In genomic region chr5:174045470-174046025, GRCh38 we compare ENCODE assay signal across 8 cellular contexts. TPM values are rescaled to one million over a fixed set of nuclear protein-coding genes. Genes with fewer than 3 reads are reported as not detected.
DNase-seq lines count a peak whose midpoint lies in the region; ATAC-seq, FAIRE-seq and TF ChIP-seq lines count a peak whose summit lies in the region.

NSG2 (plus strand) TSS chr5:174045706; CDS start chr5:174046756, 1,050 bp downstream.

- FAIRE-seq in HepG2 (lab: Jason Lieb, UNC), result peak; percentile 80

- H3K9ac ChIP-seq in HepG2 (ENCODE audit: insufficient read depth, low read depth, low read length), result no peak within 1 kb of the TSS

- H2AFZ ChIP-seq in HepG2 (ENCODE audit: low read length), result no peak within 1 kb of the TSS

- H3K27ac ChIP-seq in HepG2 (ENCODE audit: extremely low read length, insufficient read depth, low read length), result no peak within 1 kb of the TSS

- peak; percentile 93 for TF ChIP-seq CTCF in HepG2 (CRISPR knock-in tag; IDR thresholded peaks at IDR 0.05)

- 0 out of 2 replicates have a peak, but pooled peaks cover 3% of the 10 kb centered on the region for H4K20me1 ChIP-seq in HepG2 (ENCODE audit: insufficient read depth, low read length)

- H3K4me3 ChIP-seq in HepG2 (replicated peaks in 1 of 3; ENCODE audit: insufficient read depth in 1 of 3, low read depth in 2 of 3, low read length in 3 of 3), result no peak within 1 kb of the TSS

- H3K79me2 ChIP-seq in HepG2 (ENCODE audit: insufficient read depth, low read length), result no peaks in the 10 kb centered on the region

- WGBS in HepG2 (ENCODE audit: low lambda C conversion rate), result 2% methylated on average over 11 of the region's 17 CpGs

- TF ChIP-seq RAD21 in HepG2 (CRISPR knock-in tag; IDR thresholded peaks at IDR 0.05), result peak; percentile 96

- ATAC-seq in HG02678 (IDR thresholded peaks at IDR 0.05; ENCODE audit: unreplicated experiment) (peak; percentile 92), HepG2 (peak; percentile 100)

- no peaks in the 10 kb centered on the region for H3K36me3 ChIP-seq in HepG2 (replicated peaks in 1 of 2; ENCODE audit: control insufficient read depth in 1 of 2, insufficient read depth in 2 of 2, low read length in 2 of 2)

- in situ Hi-C loops in HepG2 (cut with HindIII; ENCODE audit: extremely low pct_ligation_motif_present, low pct_unique_long_range_greater_than_20kb), result loop anchor here (5.0 kb wide), 1 partner anchor 267 kb away; no protein-coding TSS in a partner anchor

- no peak for TF ChIP-seq POLR2A in HepG2 (IDR thresholded peaks at IDR 0.05; ENCODE audit: insufficient read depth in 1 of 2, low read depth in 2 of 2, low read length in 2 of 2)

- H3K9me3 ChIP-seq in HepG2 (ENCODE audit: low read length), result no peaks in the 10 kb centered on the region

- H3K27me3 ChIP-seq in HepG2 (ENCODE audit: control insufficient read depth in 1 of 2, insufficient read depth in 2 of 2, low read length in 2 of 2), result no peaks in the 10 kb centered on the region

- no peak for TF ChIP-seq EP300 in HepG2 (IDR thresholded peaks at IDR 0.05; ENCODE audit: low read depth in 2 of 2, low read length in 2 of 2)
- TF ChIP-seq EP300 in HepG2 (CRISPR knock-in tag; IDR thresholded peaks at IDR 0.05; ENCODE audit: borderline replicate concordance), result no peak

- H3K4me1 ChIP-seq in HepG2 (ENCODE audit: insufficient read depth, low read length), result no peaks in the 10 kb centered on the region

- no peak within 1 kb of the TSS for H3K4me2 ChIP-seq in HepG2 (ENCODE audit: low read depth, low read length)

- intact Hi-C loops in HepG2 (cut with micrococcal nuclease; ENCODE audit: unreplicated experiment), result loop anchor here (1.0 kb wide), 2 partner anchors 267 to 272 kb away; no protein-coding TSS in a partner anchor

- no TSS peak for BruUV-seq in HepG2 (replicated peaks; lab: Mats Ljungman, UMichigan)

- CTCF ChIA-PET in HepG2 (lab: Yijun Ruan, JAX; ENCODE audit: low intra/inter-chr PET ratio, low total read pairs), result interaction anchor here (1.8 to 3.1 kb wide), 2 partner anchors 267 to 272 kb away, joined by 9 to 39 read pairs; no protein-coding TSS in a partner anchor

- DNase-seq in activated naive CD4-positive, alpha-beta T cell treated with Interleukin-2 at 50 U/mL for 16 hours, result peak; percentile 9
- DNase-seq in activated naive CD4-positive, alpha-beta T cell (lab: John Stamatoyannopoulos, UW), result no peak
- DNase-seq in NCI-H1092 treated with DMSO at 0.1 percent for 48 hours (lab: John Stamatoyannopoulos, UW) (peak; percentile 68), SIG-M5 treated with dmso at 0.1 percent for 504 hours (lab: John Stamatoyannopoulos, UW; ENCODE audit: unreplicated experiment) (peak; percentile 91), dedifferentiated amniotic fluid mesenchymal stem cell (ENCODE audit: extremely low spot score) (peak; percentile 75), HepG2 (ENCODE audit: low spot score) (peak; percentile 83), stromal cell of bone marrow (ENCODE audit: low read depth) (peak; percentile 63)

- POLR2A ChIA-PET in HepG2 (lab: Yijun Ruan, JAX), result interaction anchor here (1.0 kb wide), 1 partner anchor 266 kb away, joined by 3 read pairs; no protein-coding TSS in a partner anchor

TF ChIP-seq in HepG2, 621 proteins besides CTCF, POLR2A, EP300 and RAD21 (continues in another document):
- TF ChIP-seq ZKSCAN8 (CRISPR knock-in tag; IDR thresholded peaks at IDR 0.05; ENCODE audit: borderline replicate concordance) (peak; percentile 51; the same call in 1 of the 2 replicates), ZBTB2 (CRISPR knock-in tag; IDR thresholded peaks at IDR 0.05; ENCODE audit: low read depth) (no peak), HNRNPL (IDR thresholded peaks at IDR 0.05; ENCODE audit: low read depth, low read length) (no peak), EHMT2 (IDR thresholded peaks at IDR 0.05; ENCODE audit: borderline replicate concordance, low read depth, low read length) (peak; percentile 87; the same call in 1 of the 2 replicates), ZBTB1 (CRISPR knock-in tag; IDR thresholded peaks at IDR 0.05; ENCODE audit: borderline replicate concordance) (no peak), ATAD3A (CRISPR knock-in tag; IDR thresholded peaks at IDR 0.05) (peak; percentile 62; the same call in 1 of the 2 replicates), LRRFIP1 (CRISPR knock-in tag; conservative IDR thresholded peaks at IDR 0.05) (no peak), ZNF256 (CRISPR knock-in tag; conservative IDR thresholded peaks at IDR 0.05) (0 out of 2 replicates have a peak, but pooled peaks have one; percentile 39), ZNF788 (CRISPR knock-in tag; IDR thresholded peaks at IDR 0.05; ENCODE audit: borderline replicate concordance) (peak; percentile 43; the same call in 1 of the 2 replicates), ZMAT3 (CRISPR knock-in tag; conservative IDR thresholded peaks at IDR 0.05) (peak; percentile 68; the same call in 1 of the 2 replicates)
- TF ChIP-seq, protein P1, sequence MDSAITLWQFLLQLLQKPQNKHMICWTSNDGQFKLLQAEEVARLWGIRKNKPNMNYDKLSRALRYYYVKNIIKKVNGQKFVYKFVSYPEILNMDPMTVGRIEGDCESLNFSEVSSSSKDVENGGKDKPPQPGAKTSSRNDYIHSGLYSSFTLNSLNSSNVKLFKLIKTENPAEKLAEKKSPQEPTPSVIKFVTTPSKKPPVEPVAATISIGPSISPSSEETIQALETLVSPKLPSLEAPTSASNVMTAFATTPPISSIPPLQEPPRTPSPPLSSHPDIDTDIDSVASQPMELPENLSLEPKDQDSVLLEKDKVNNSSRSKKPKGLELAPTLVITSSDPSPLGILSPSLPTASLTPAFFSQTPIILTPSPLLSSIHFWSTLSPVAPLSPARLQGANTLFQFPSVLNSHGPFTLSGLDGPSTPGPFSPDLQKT (CRISPR knock-in tag; IDR thresholded peaks at IDR 0.05; ENCODE audit: borderline replicate concordance), result no peak

RNA-seq across cellular contexts. Expression of gene NSG2, which starts in this region (rescaled TPM):
- not detected in 2 replicates for total RNA-seq in HepG2 (2016; rRNA removed; fragmentation: Illumina TruSeq; extraction: Trizol)
- total RNA-seq in HepG2 (2016; cell fraction: cytosol; rRNA removed; fragmentation: Illumina TruSeq; extraction: Trizol; ENCODE audit: low read depth), result not detected in 2 replicates
- total RNA-seq in HepG2 (2016; cell fraction: insoluble cytoplasmic fraction; rRNA removed; fragmentation: Illumina TruSeq; extraction: Trizol), result not detected in 2 replicates
- not detected in 2 replicates for total RNA-seq in HepG2 (2016; cell fraction: membrane; rRNA removed; fragmentation: Illumina TruSeq; extraction: Trizol)
- total RNA-seq in HepG2 (2016; cell fraction: nucleus; rRNA removed; fragmentation: Illumina TruSeq; extraction: Trizol), result not detected in 2 replicates
- polyA plus RNA-seq in HepG2 (2011; rRNA removed), result 0.16 and 0.21 TPM in 2 replicates
- 0.03 and 0.21 TPM in 2 replicates for polyA plus RNA-seq in HepG2 (2011; cell fraction: cytosol; rRNA removed)
- polyA plus RNA-seq in HepG2 (2011; cell fraction: nucleus; rRNA removed), result 0.47 and 1.7 TPM in 2 replicates
- polyA plus RNA-seq in HepG2 (2012), result 0.11 and 0.24 TPM in 2 replicates
- not detected in 2 replicates for polyA plus RNA-seq in HepG2 (2016; cell fraction: cytosol; fragmentation: Illumina TruSeq; extraction: Trizol; ENCODE audit: low read depth)
- polyA plus RNA-seq in HepG2 (2016; cell fraction: insoluble cytoplasmic fraction; fragmentation: Illumina TruSeq; extraction: Trizol; ENCODE audit: low read depth), result not detected in 2 replicates
- polyA plus RNA-seq in HepG2 (2016; cell fraction: membrane; fragmentation: Illumina TruSeq; extraction: Trizol; ENCODE audit: low read depth), result not detected in 2 replicates
- not detected in 2 replicates for polyA plus RNA-seq in HepG2 (2016; cell fraction: nucleus; fragmentation: Illumina TruSeq; extraction: Trizol; ENCODE audit: insufficient read depth, low read depth)
- polyA minus RNA-seq in HepG2 (2011; rRNA and poly(A)+ RNA removed; ENCODE audit: low replicate concordance), result not detected in 2 replicates
- polyA minus RNA-seq in HepG2 (2011; cell fraction: cytosol; rRNA and poly(A)+ RNA removed), result not detected in 2 replicates
- polyA minus RNA-seq in HepG2 (2011; cell fraction: nucleus; rRNA and poly(A)+ RNA removed), result 0.87 TPM in 1 of 2 replicates, not detected in the other

Comparison
In these comparisons a context has a peak if more than half of its experiments do, and no peak if none do; other contexts are left out.
1. DNase-seq: peak in activated naive CD4-positive, alpha-beta T cell treated with Interleukin-2 at 50 U/mL for 16 hours (single experiment), NCI-H1092 treated with DMSO at 0.1 percent for 48 hours (single experiment), SIG-M5 treated with dmso at 0.1 percent for 504 hours (single experiment), dedifferentiated amniotic fluid mesenchymal stem cell (single experiment), HepG2 (single experiment) and stromal cell of bone marrow (single experiment); none in activated naive CD4-positive, alpha-beta T cell (0 of 4).